ENCODE assay signal across 1 cellular context in the genomic region with DNA sequence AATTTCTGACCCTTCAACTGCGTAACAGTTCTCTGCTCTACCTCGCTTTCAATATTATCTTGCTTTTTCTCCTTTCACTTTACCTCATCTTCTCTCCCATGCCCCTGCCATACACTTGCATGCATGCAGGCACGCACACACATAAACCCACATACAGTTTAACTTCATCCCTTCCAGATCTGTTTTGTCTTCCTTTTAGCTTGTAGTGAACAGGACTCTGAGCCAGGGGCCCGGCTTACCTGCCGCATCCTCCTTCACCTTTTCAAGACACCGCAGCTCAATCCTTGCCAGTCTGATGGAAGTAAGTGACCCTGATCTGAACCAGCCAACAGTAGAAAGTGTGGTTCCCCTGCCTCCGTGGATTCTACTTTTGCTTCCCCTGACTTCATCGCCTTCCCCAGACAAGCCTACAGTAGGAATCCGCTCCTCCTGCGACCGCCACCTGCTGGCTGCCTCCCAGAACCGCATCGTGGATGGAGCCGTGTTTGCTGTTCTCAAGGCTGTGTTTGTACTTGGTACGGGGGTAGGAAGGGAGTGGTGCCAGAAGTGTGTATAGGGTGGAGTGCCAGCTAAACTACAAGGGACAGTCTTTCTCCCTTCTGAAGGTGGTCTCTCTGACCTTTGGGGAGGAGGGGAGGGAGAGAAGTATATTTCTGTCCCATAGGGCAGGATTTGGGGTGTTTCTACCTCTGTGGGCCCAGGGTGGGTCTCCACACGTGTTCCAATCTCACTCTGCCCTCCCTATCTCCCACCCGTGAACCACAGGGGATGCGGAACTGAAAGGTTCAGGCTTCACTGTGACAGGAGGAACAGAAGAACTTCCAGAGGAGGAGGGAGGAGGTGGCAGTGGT.
TF ChIP-seq lines count a peak whose summit lies in the region.

No MANE protein-coding gene starts in this region.

TF ChIP-seq in H1, 55 proteins besides CTCF, POLR2A, EP300 and RAD21:
- no peak for TF ChIP-seq CEBPB (IDR thresholded peaks at IDR 0.05; ENCODE audit: low read depth, low read length)
- TF ChIP-seq, protein P1, sequence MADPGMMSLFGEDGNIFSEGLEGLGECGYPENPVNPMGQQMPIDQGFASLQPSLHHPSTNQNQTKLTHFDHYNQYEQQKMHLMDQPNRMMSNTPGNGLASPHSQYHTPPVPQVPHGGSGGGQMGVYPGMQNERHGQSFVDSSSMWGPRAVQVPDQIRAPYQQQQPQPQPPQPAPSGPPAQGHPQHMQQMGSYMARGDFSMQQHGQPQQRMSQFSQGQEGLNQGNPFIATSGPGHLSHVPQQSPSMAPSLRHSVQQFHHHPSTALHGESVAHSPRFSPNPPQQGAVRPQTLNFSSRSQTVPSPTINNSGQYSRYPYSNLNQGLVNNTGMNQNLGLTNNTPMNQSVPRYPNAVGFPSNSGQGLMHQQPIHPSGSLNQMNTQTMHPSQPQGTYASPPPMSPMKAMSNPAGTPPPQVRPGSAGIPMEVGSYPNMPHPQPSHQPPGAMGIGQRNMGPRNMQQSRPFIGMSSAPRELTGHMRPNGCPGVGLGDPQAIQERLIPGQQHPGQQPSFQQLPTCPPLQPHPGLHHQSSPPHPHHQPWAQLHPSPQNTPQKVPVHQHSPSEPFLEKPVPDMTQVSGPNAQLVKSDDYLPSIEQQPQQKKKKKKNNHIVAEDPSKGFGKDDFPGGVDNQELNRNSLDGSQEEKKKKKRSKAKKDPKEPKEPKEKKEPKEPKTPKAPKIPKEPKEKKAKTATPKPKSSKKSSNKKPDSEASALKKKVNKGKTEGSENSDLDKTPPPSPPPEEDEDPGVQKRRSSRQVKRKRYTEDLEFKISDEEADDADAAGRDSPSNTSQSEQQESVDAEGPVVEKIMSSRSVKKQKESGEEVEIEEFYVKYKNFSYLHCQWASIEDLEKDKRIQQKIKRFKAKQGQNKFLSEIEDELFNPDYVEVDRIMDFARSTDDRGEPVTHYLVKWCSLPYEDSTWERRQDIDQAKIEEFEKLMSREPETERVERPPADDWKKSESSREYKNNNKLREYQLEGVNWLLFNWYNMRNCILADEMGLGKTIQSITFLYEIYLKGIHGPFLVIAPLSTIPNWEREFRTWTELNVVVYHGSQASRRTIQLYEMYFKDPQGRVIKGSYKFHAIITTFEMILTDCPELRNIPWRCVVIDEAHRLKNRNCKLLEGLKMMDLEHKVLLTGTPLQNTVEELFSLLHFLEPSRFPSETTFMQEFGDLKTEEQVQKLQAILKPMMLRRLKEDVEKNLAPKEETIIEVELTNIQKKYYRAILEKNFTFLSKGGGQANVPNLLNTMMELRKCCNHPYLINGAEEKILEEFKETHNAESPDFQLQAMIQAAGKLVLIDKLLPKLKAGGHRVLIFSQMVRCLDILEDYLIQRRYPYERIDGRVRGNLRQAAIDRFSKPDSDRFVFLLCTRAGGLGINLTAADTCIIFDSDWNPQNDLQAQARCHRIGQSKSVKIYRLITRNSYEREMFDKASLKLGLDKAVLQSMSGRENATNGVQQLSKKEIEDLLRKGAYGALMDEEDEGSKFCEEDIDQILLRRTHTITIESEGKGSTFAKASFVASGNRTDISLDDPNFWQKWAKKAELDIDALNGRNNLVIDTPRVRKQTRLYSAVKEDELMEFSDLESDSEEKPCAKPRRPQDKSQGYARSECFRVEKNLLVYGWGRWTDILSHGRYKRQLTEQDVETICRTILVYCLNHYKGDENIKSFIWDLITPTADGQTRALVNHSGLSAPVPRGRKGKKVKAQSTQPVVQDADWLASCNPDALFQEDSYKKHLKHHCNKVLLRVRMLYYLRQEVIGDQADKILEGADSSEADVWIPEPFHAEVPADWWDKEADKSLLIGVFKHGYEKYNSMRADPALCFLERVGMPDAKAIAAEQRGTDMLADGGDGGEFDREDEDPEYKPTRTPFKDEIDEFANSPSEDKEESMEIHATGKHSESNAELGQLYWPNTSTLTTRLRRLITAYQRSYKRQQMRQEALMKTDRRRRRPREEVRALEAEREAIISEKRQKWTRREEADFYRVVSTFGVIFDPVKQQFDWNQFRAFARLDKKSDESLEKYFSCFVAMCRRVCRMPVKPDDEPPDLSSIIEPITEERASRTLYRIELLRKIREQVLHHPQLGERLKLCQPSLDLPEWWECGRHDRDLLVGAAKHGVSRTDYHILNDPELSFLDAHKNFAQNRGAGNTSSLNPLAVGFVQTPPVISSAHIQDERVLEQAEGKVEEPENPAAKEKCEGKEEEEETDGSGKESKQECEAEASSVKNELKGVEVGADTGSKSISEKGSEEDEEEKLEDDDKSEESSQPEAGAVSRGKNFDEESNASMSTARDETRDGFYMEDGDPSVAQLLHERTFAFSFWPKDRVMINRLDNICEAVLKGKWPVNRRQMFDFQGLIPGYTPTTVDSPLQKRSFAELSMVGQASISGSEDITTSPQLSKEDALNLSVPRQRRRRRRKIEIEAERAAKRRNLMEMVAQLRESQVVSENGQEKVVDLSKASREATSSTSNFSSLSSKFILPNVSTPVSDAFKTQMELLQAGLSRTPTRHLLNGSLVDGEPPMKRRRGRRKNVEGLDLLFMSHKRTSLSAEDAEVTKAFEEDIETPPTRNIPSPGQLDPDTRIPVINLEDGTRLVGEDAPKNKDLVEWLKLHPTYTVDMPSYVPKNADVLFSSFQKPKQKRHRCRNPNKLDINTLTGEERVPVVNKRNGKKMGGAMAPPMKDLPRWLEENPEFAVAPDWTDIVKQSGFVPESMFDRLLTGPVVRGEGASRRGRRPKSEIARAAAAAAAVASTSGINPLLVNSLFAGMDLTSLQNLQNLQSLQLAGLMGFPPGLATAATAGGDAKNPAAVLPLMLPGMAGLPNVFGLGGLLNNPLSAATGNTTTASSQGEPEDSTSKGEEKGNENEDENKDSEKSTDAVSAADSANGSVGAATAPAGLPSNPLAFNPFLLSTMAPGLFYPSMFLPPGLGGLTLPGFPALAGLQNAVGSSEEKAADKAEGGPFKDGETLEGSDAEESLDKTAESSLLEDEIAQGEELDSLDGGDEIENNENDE (IDR thresholded peaks at IDR 0.05; ENCODE audit: insufficient replicate concordance, low read length) = no peak
- TF ChIP-seq POU5F1 (IDR thresholded peaks at IDR 0.05; ENCODE audit: low read depth, low read length) = no peak
- TF ChIP-seq RFX5 (IDR thresholded peaks at IDR 0.05; ENCODE audit: borderline replicate concordance, low read depth, low read length) = no peak
- TF ChIP-seq, protein P2, sequence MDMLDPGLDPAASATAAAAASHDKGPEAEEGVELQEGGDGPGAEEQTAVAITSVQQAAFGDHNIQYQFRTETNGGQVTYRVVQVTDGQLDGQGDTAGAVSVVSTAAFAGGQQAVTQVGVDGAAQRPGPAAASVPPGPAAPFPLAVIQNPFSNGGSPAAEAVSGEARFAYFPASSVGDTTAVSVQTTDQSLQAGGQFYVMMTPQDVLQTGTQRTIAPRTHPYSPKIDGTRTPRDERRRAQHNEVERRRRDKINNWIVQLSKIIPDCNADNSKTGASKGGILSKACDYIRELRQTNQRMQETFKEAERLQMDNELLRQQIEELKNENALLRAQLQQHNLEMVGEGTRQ (IDR thresholded peaks at IDR 0.05; ENCODE audit: low read length) = no peak
- no peak for TF ChIP-seq HDAC6 (IDR thresholded peaks at IDR 0.05; ENCODE audit: low read depth, low read length)
- TF ChIP-seq SIN3A (conservative IDR thresholded peaks at IDR 0.05 in 1 of 2, IDR thresholded peaks at IDR 0.05 in 1 of 2; ENCODE audit: low read depth in 1 of 2, low read length in 2 of 2) = no peak
- TF ChIP-seq SP4 (IDR thresholded peaks at IDR 0.05; ENCODE audit: low read length) = no peak
- TF ChIP-seq, protein P3, sequence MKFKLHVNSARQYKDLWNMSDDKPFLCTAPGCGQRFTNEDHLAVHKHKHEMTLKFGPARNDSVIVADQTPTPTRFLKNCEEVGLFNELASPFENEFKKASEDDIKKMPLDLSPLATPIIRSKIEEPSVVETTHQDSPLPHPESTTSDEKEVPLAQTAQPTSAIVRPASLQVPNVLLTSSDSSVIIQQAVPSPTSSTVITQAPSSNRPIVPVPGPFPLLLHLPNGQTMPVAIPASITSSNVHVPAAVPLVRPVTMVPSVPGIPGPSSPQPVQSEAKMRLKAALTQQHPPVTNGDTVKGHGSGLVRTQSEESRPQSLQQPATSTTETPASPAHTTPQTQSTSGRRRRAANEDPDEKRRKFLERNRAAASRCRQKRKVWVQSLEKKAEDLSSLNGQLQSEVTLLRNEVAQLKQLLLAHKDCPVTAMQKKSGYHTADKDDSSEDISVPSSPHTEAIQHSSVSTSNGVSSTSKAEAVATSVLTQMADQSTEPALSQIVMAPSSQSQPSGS (IDR thresholded peaks at IDR 0.05; ENCODE audit: low read length) = no peak
- TF ChIP-seq CTBP2 (IDR thresholded peaks at IDR 0.05; ENCODE audit: borderline replicate concordance, insufficient read depth, insufficient read length, low read length) = no peak
- TF ChIP-seq KDM1A (IDR thresholded peaks at IDR 0.05; ENCODE audit: borderline replicate concordance, low read length) = no peak
- no peak for TF ChIP-seq TEAD4 (IDR thresholded peaks at IDR 0.05; ENCODE audit: low read depth, low read length)
- TF ChIP-seq TAF1 (IDR thresholded peaks at IDR 0.05; ENCODE audit: low read depth, low read length) = no peak
- TF ChIP-seq KDM4A (IDR thresholded peaks at IDR 0.05; ENCODE audit: low read depth, low read length, severe bottlenecking) = no peak
- TF ChIP-seq MAFK (IDR thresholded peaks at IDR 0.05; ENCODE audit: low read depth, low read length) = no peak
- no peak for TF ChIP-seq CBX8 (IDR thresholded peaks at IDR 0.05; ENCODE audit: borderline replicate concordance, low read depth, low read length)
- TF ChIP-seq CBX5 (IDR thresholded peaks at IDR 0.05; ENCODE audit: low read depth, low read length) = no peak
- TF ChIP-seq, protein P4, sequence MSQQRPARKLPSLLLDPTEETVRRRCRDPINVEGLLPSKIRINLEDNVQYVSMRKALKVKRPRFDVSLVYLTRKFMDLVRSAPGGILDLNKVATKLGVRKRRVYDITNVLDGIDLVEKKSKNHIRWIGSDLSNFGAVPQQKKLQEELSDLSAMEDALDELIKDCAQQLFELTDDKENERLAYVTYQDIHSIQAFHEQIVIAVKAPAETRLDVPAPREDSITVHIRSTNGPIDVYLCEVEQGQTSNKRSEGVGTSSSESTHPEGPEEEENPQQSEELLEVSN (IDR thresholded peaks at IDR 0.05) = no peak
- no peak for TF ChIP-seq SIRT6 (IDR thresholded peaks at IDR 0.05; ENCODE audit: low read length)
- no peak for TF ChIP-seq HDAC2 (IDR thresholded peaks at IDR 0.05; ENCODE audit: borderline replicate concordance in 1 of 2, low read depth in 2 of 2, low read length in 2 of 2)
TF ChIP-seq in H1: peak in this region for 0.
